7 cellular contexts compared by ENCODE assay signal in the genomic region with DNA sequence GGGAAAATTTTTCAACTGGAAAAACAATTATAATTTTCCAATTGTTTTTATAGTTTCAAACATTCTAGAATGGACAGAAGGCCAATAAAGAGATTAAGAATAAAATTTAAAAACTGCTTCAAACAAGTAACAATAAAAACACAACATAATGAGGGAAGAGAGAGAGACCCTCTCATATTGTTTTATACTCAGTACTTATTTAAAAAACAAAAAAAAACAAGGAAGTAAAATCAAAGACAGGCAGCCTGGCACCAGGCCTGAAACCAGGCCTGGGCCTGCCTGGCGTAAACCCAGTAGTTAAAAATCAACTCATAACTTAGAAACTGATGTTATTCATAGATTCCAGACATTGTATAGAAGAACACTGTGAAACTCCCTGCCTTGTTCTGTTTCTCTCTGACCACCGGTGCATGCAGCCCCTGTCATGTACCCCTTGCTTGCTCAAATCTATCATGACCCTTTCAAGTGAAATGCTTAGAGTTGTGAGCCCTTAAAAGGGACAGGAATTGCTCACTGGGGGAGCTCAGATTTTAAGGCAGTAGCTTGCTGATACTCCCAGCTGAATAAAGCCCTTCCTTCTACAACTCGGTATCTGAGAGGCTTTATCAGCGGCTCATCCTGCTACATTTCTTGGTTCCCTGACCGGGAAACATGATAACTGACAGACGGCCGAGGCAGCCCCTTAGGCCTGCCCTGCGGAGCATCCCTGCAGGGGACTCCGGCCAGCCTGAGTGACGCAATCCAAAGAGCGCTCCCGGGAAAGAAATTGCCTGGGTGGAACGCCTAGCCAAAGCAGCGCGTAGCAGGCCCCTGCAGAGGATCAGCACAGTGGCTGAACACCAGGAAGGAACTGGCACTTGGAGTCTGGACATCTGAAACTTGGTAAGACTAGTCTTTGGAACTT.
DNase-seq lines count a peak whose midpoint lies in the region; ATAC-seq, FAIRE-seq and TF ChIP-seq lines count a peak whose summit lies in the region.
"Not testable (repeated sequence)": the region's sequence is repeated elsewhere in the genome, so short reads cannot be mapped to it uniquely, and the experiment has no call there.

No MANE protein-coding gene starts in this region.

- intact Hi-C loops in MCF 10A (cut with micrococcal nuclease); heart left ventricle (cut with DNase I): not testable (repeated sequence)

- H3K9me3 Mint-ChIP-seq in MCF 10A (ENCODE audit: unreplicated experiment) = not testable (repeated sequence)

- not testable (repeated sequence) for H3K4me3 Mint-ChIP-seq in MCF 10A (ENCODE audit: unreplicated experiment)

- POLR2A ChIA-PET in MCF 10A (lab: Yijun Ruan, JAX) = not testable (repeated sequence)

- H3K27ac ChIP-seq in heart left ventricle = peak overlapping the region in 2 of 12 donors; percentile 13 to 42

- H3K27me3 Mint-ChIP-seq in MCF 10A (ENCODE audit: insufficient read depth, unreplicated experiment) = not testable (repeated sequence)

- ATAC-seq in heart left ventricle (peak in 1 of 4 donors; percentile 56), left lobe of liver (peak; percentile 99)

- CTCF ChIA-PET in MCF 10A (lab: Yijun Ruan, JAX) = not testable (repeated sequence)

- H3K36me3 ChIP-seq in heart left ventricle = peaks cover 0 to 31% (median 3%) of the 10 kb centered on the region in 9 donors

- TF ChIP-seq CTCF in MCF 10A (IDR thresholded peaks at IDR 0.05; ENCODE audit: unreplicated experiment); epithelial cell of proximal tubule (conservative IDR thresholded peaks at IDR 0.05; ENCODE audit: low read depth, low read length); heart left ventricle (IDR thresholded peaks at IDR 0.05): not testable (repeated sequence)

- peak overlapping the region; percentile 30 for H3K4me3 ChIP-seq in epithelial cell of proximal tubule (ENCODE audit: low read depth, low read length)
- not testable (repeated sequence) for H3K4me3 ChIP-seq in heart left ventricle

- H3K4me1 Mint-ChIP-seq in MCF 10A (ENCODE audit: insufficient read depth, unreplicated experiment) = not testable (repeated sequence)

- 52 to 59% methylated on average over 15 of the region's 15 CpGs; no CpG with 5 or more reads in 2 of the 4 donors for WGBS in heart left ventricle, 4 donors

- not testable (repeated sequence) for H3K27me3 ChIP-seq in heart left ventricle

- not testable (repeated sequence) for BruUV-seq in MCF 10A (replicated peaks; lab: Mats Ljungman, UMichigan)

- H3K27ac Mint-ChIP-seq in MCF 10A (ENCODE audit: low read depth, unreplicated experiment) = not testable (repeated sequence)

- peaks cover 0 to 16% (median 0%) of the 10 kb centered on the region in 12 donors for H3K4me1 ChIP-seq in heart left ventricle

- in situ Hi-C loops in G401 (cut with HindIII; ENCODE audit: low sequenced_read_pairs) = not testable (repeated sequence)

- TF ChIP-seq POLR2A in heart left ventricle (IDR thresholded peaks at IDR 0.05) = not testable (repeated sequence)

- DNase-seq in G401 (ENCODE audit: low spot score) (peak; percentile 39), RCC 7860 (ENCODE audit: low spot score) (peak; percentile 48), MCF 10A (ENCODE audit: unreplicated experiment) (peak; percentile 3), epithelial cell of proximal tubule (ENCODE audit: low read depth) (peak; percentile 19), heart left ventricle (peak in 3 of 5 donors; percentile 19 to 65 (median 26)), left lobe of liver (ENCODE audit: low spot score) (peak; percentile 73), renal cortical epithelial cell (ENCODE audit: low read depth) (peak; percentile 57)

- H3K36me3 Mint-ChIP-seq in MCF 10A (ENCODE audit: insufficient read depth, unreplicated experiment) = not testable (repeated sequence)

- not testable (repeated sequence) for H3K9me3 ChIP-seq in heart left ventricle

- FAIRE-seq in RCC 7860 (lab: Jason Lieb, UNC) = peak; percentile 92

Comparison
In these comparisons a context has a peak if more than half of its experiments do, and no peak if none do; other contexts are left out.
1. DNase-seq: peak in every context shown above with its lines; median percentile 73 in left lobe of liver; 57 in renal cortical epithelial cell; 48 in RCC 7860; 39 in G401; 26 in heart left ventricle; 19 in epithelial cell of proximal tubule; 3 in MCF 10A.